9 cellular contexts compared by ENCODE assay signal in genomic region chr1:12067900-12068821, GRCh38. TPM values are rescaled to one million over a fixed set of nuclear protein-coding genes. Genes with fewer than 3 reads are reported as not detected.
DNase-seq lines count a peak whose midpoint lies in the region; ATAC-seq and TF ChIP-seq lines count a peak whose summit lies in the region.
"Had no signal": no experiment of that assay in that cellular context is flagged by ENCODE, and none has a peak within 500 bp of the region (broad histone marks: within the 10 kb centered on the region; RNA-seq: fewer than 3 reads in every experiment).

No MANE protein-coding gene starts in this region.

- H3K27ac ChIP-seq in CD4-positive, alpha-beta T cell (ENCODE audit: low read depth, low read length), result no peak overlapping the region
- H3K27ac ChIP-seq in GM23248, result peak overlapping the region; percentile 82
- peak overlapping the region in 2 of 4 donors; percentile 12 to 66 for H3K27ac ChIP-seq in tibial nerve
- H3K27ac ChIP-seq in prostate gland, result no peak overlapping the region
- H3K27ac ChIP-seq: HL-60 had no signal

- H3K27me3 Mint-ChIP-seq in CD4-positive, alpha-beta T cell, result peaks cover 60% of the 10 kb centered on the region
- H3K27me3 Mint-ChIP-seq in activated CD4-positive, alpha-beta T cell treated with anti-CD3 and anti-CD28 coated beads, Interleukin-2, amount 10 ng/mL, durations not matched to agents 7 days and 5 days, result peaks cover 21% of the 10 kb centered on the region

- H3K4me1 ChIP-seq in GM23248 (ENCODE audit: insufficient read depth), result peaks cover 21% of the 10 kb centered on the region
- peaks cover 0 to 22% (median 12%) of the 10 kb centered on the region in 4 donors for H3K4me1 ChIP-seq in tibial nerve
- H3K4me1 ChIP-seq in prostate gland (replicated peaks), result no peaks in the 10 kb centered on the region

- 23 to 27% methylated on average over 14 of the region's 14 CpGs for WGBS in GM23248 (ENCODE audit: low coverage in 1 of 2, low lambda C conversion rate in 2 of 2, missing lambda C conversion rate in 2 of 2), 2 experiments
- WGBS in tibial nerve, 2 donors, result 30 to 33% methylated on average over 14 of the region's 14 CpGs
- 57% methylated on average over 14 of the region's 14 CpGs for WGBS in prostate gland

- intact Hi-C loops in CD4-positive, alpha-beta T cell (cut with DNase I, micrococcal nuclease), result no loop called here
- intact Hi-C loops in prostate gland (cut with DNase I), result no loop called here

- TF ChIP-seq CTCF in CD4-positive, alpha-beta T cell (IDR thresholded peaks at IDR 0.05), result no peak
- TF ChIP-seq CTCF in kidney epithelial cell (IDR thresholded peaks at IDR 0.05; ENCODE audit: insufficient read depth, low read length, poor library complexity, severe bottlenecking) (no peak), tibial nerve (IDR thresholded peaks at IDR 0.05) (no peak), prostate gland (IDR thresholded peaks at IDR 0.05) (no peak)

- H3K27ac Mint-ChIP-seq in CD4-positive, alpha-beta T cell, result no peak overlapping the region
- H3K27ac Mint-ChIP-seq in activated CD4-positive, alpha-beta T cell treated with anti-CD3 and anti-CD28 coated beads, Interleukin-2, amount 10 ng/mL, durations not matched to agents 7 days and 5 days, result peak overlapping the region; percentile 73

- TF ChIP-seq EP300 in tibial nerve (IDR thresholded peaks at IDR 0.05), result no peak

- H3F3A ChIP-seq in GM23248 (ENCODE audit: insufficient read depth), result peaks cover 15% of the 10 kb centered on the region

- peak overlapping the region; percentile 70 for H2AFZ ChIP-seq in GM23248

- H3K36me3 ChIP-seq in GM23248 (ENCODE audit: low read depth), result no peaks in the 10 kb centered on the region
- H3K36me3 ChIP-seq in kidney epithelial cell (ENCODE audit: control insufficient read depth, insufficient read depth, low read length), result no peaks in the 10 kb centered on the region
- no peaks in the 10 kb centered on the region for H3K36me3 ChIP-seq in tibial nerve
- H3K36me3 ChIP-seq in prostate gland, result no peaks in the 10 kb centered on the region

- TF ChIP-seq POLR2A in tibial nerve (IDR thresholded peaks at IDR 0.05) (no peak), prostate gland (IDR thresholded peaks at IDR 0.05) (no peak)

- peak overlapping the region; percentile 20 for H3K4me3 Mint-ChIP-seq in CD4-positive, alpha-beta T cell
- H3K4me3 Mint-ChIP-seq in activated CD4-positive, alpha-beta T cell treated with anti-CD3 and anti-CD28 coated beads, Interleukin-2, amount 10 ng/mL, durations not matched to agents 7 days and 5 days, result peak overlapping the region; percentile 5

- DNase-seq in CD4-positive, alpha-beta T cell, result no peak
- DNase-seq in GM23248, result peak; percentile 93
- DNase-seq in activated CD4-positive, alpha-beta T cell treated with anti-CD3 and anti-CD28 coated beads, Interleukin-2, amount 10 ng/mL, durations not matched to agents 7 days and 5 days, result peak; percentile 51
- DNase-seq in kidney epithelial cell (ENCODE audit: low read depth), result peak; percentile 31
- no peak for DNase-seq in tibial nerve (ENCODE audit: low spot score in 2 of 2)
- DNase-seq in prostate gland (ENCODE audit: low spot score), result no peak
- no peak for DNase-seq in NCI-H345 treated with DMSO at 0.1 percent for 48 hours (lab: John Stamatoyannopoulos, UW; ENCODE audit: unreplicated experiment)

- no peak for ATAC-seq in CD4-positive, alpha-beta T cell (ENCODE audit: poor library complexity)
- no peak for ATAC-seq in HG02840 (IDR thresholded peaks at IDR 0.05; ENCODE audit: low FRiP score, unreplicated experiment)

- H3K4me3 ChIP-seq in GM23248 (peak overlapping the region; percentile 45), kidney epithelial cell (ENCODE audit: low read depth, low read length) (no peak overlapping the region), tibial nerve (peak overlapping the region in 2 of 4 donors; percentile 7 to 17), prostate gland (no peak overlapping the region)

- peaks cover 44% of the 10 kb centered on the region for H3K27me3 ChIP-seq in CD4-positive, alpha-beta T cell (ENCODE audit: control insufficient read depth, insufficient read depth, low read length)
- H3K27me3 ChIP-seq in GM23248 (replicated peaks; ENCODE audit: insufficient read depth), result peaks cover 22% of the 10 kb centered on the region
- peaks cover 24% of the 10 kb centered on the region for H3K27me3 ChIP-seq in kidney epithelial cell (ENCODE audit: control insufficient read depth, insufficient read depth, low read length)
- peaks cover 0 to 36% of the 10 kb centered on the region in 2 donors for H3K27me3 ChIP-seq in tibial nerve
- peaks cover 17% of the 10 kb centered on the region for H3K27me3 ChIP-seq in prostate gland (replicated peaks; ENCODE audit: insufficient read depth)

- POLR2A ChIA-PET in CD4-positive, alpha-beta T cell (lab: Charles Lee), result interaction anchor here (0.8 to 0.9 kb wide), 2 partner anchors 20 to 158 kb away, joined by 3 read pairs; no protein-coding TSS in a partner anchor
- POLR2A ChIA-PET in activated CD4-positive, alpha-beta T cell treated with anti-CD3 and anti-CD28 coated beads, Interleukin-2, amount 10 ng/mL, durations not matched to agents 7 days and 5 days (lab: Charles Lee), result interaction anchor here (0.6 to 1.4 kb wide), 5 partner anchors 8 to 168 kb away, joined by 3 to 7 read pairs (median 4); no protein-coding TSS in a partner anchor

- no peaks in the 10 kb centered on the region for H3K36me3 Mint-ChIP-seq in CD4-positive, alpha-beta T cell (ENCODE audit: low read depth)
- H3K36me3 Mint-ChIP-seq in activated CD4-positive, alpha-beta T cell treated with anti-CD3 and anti-CD28 coated beads, Interleukin-2, amount 10 ng/mL, durations not matched to agents 7 days and 5 days (ENCODE audit: low read depth), result no peaks in the 10 kb centered on the region

- H4K20me1 ChIP-seq in GM23248 (ENCODE audit: insufficient read depth), result no peaks in the 10 kb centered on the region

- no peaks in the 10 kb centered on the region for H3K9me2 ChIP-seq in GM23248 (ENCODE audit: insufficient read depth)

- no peaks in the 10 kb centered on the region for H3K79me2 ChIP-seq in GM23248 (ENCODE audit: insufficient read depth)

- peak overlapping the region; percentile 86 for H3K4me2 ChIP-seq in GM23248 (ENCODE audit: unreplicated experiment)

- in situ Hi-C loops in GM23248 (cut with MboI), result no loop called here

- CTCF ChIA-PET in CD4-positive, alpha-beta T cell (lab: Charles Lee), result no interaction called here
- CTCF ChIA-PET in activated CD4-positive, alpha-beta T cell treated with anti-CD3 and anti-CD28 coated beads, Interleukin-2, amount 10 ng/mL, durations not matched to agents 7 days and 5 days (lab: Charles Lee), result interaction anchor here (0.5 to 4.9 kb wide), 9 partner anchors 10 to 308 kb away, joined by 3 to 36 read pairs (median 4); no protein-coding TSS in a partner anchor

- H3K4me1 Mint-ChIP-seq in CD4-positive, alpha-beta T cell (ENCODE audit: low read depth), result peaks cover 39% of the 10 kb centered on the region
- H3K4me1 Mint-ChIP-seq in activated CD4-positive, alpha-beta T cell treated with anti-CD3 and anti-CD28 coated beads, Interleukin-2, amount 10 ng/mL, durations not matched to agents 7 days and 5 days, result peaks cover 59% of the 10 kb centered on the region

- H3K9me3 Mint-ChIP-seq in CD4-positive, alpha-beta T cell, result no peaks in the 10 kb centered on the region
- H3K9me3 Mint-ChIP-seq in activated CD4-positive, alpha-beta T cell treated with anti-CD3 and anti-CD28 coated beads, Interleukin-2, amount 10 ng/mL, durations not matched to agents 7 days and 5 days, result no peaks in the 10 kb centered on the region

- H3K9me3 ChIP-seq in CD4-positive, alpha-beta T cell (ENCODE audit: control insufficient read depth, low read length), result no peaks in the 10 kb centered on the region
- H3K9me3 ChIP-seq in GM23248 (ENCODE audit: low read depth) (no peaks in the 10 kb centered on the region), tibial nerve (no peaks in the 10 kb centered on the region), prostate gland (no peaks in the 10 kb centered on the region)

- H3K9ac ChIP-seq in GM23248, result peak overlapping the region; percentile 66

RNA-seq across cellular contexts. Expression of gene TNFRSF8, which starts 5.1 kb away (rescaled TPM):
- under 1 TPM in 1 of 2 experiments, not detected in 1; 0.14 TPM for total RNA-seq in CD4-positive, alpha-beta T cell
- not detected in 2 replicates for total RNA-seq in GM23248 (2014; rRNA removed; shearing (Covaris generic))
- polyA plus RNA-seq in GM23248 (2016; fragmentation: Nextera tagmentation; extraction: Ambion mirVana), result 0.14 and 0.23 TPM in 2 replicates
- 1 to 10 TPM; 6.0 to 6.5 TPM for total RNA-seq in activated CD4-positive, alpha-beta T cell treated with anti-CD3 and anti-CD28 coated beads, Interleukin-2, amount 10 ng/mL, durations not matched to agents 7 days and 5 days
- 0.21 and 1.2 TPM in 2 replicates for total RNA-seq in kidney epithelial cell
- total RNA-seq in tibial nerve, result 1 to 10 TPM in 2 of 4 donors, under 1 TPM in 1, not detected in 1; 0.84 to 4.9 (median 1.8) TPM
- total RNA-seq in prostate gland, result 1 to 10 TPM in 1 of 2 donors, under 1 TPM in 1; 0.32 to 4.7 TPM

RNA-seq across cellular contexts. Expression of gene MIIP, which starts 48.9 kb away (rescaled TPM):
- total RNA-seq in CD4-positive, alpha-beta T cell, result 10 to 100 TPM; 21.8 to 23.1 TPM
- total RNA-seq in GM23248 (2014; rRNA removed; shearing (Covaris generic)), result 21.8 and 26.8 TPM in 2 replicates
- 19.4 and 23.0 TPM in 2 replicates for polyA plus RNA-seq in GM23248 (2016; fragmentation: Nextera tagmentation; extraction: Ambion mirVana)
- 10 to 100 TPM; 33.7 to 43.7 TPM for total RNA-seq in activated CD4-positive, alpha-beta T cell treated with anti-CD3 and anti-CD28 coated beads, Interleukin-2, amount 10 ng/mL, durations not matched to agents 7 days and 5 days
- 67.4 and 69.9 TPM in 2 replicates for total RNA-seq in kidney epithelial cell
- 10 to 100 TPM; 53.3 to 95.4 (median 67.1) TPM for total RNA-seq in tibial nerve
- 10 to 100 TPM; 35.6 to 84.3 TPM for total RNA-seq in prostate gland

Comparison
In these comparisons a context has a peak if more than half of its experiments do, and no peak if none do; other contexts are left out.
1. DNase-seq: peak in GM23248 (single experiment), activated CD4-positive, alpha-beta T cell treated with anti-CD3 and anti-CD28 coated beads, Interleukin-2, amount 10 ng/mL, durations not matched to agents 7 days and 5 days (single experiment) and kidney epithelial cell (single experiment); none in CD4-positive, alpha-beta T cell (0 of 10), tibial nerve (0 of 2), prostate gland (single experiment) and NCI-H345 treated with DMSO at 0.1 percent for 48 hours (single experiment).